ENCODE assay signal across 12 cellular contexts in the genomic region with DNA sequence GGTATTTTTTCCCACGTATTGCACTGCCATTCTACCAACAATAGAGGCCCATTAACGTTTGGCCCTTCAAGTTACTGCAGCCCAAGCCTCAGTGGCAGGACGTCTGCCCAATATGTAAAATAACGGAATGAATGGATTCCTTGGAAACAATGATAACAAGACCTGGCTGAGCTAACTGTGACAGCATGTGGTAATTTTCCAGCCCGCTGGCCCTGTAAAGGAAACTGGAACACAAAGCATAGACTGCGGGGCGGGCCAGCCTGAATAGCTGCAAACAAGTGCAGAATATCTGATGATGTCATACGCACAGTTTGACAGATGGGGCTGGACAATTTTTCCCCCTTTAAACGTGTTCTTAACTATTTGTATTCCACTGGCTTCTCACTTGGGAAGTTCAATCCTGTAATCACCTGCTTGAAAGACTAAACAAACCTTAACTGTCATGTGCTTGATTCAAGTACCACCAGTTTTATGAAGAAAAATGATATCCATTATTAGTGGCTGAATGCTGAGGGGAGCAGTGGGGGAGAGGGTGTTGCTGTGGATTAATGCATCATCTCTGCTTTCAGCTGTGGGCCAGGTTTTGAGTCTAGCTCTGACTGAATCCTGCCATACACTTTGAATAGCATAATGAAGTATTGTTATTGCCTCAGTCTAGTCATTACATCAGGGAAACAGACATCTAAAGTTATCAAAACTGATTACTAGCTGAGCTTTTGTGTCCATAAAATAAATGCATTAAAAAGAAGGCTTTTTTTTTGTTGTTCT.
DNase-seq lines count a peak whose midpoint lies in the region; ATAC-seq and TF ChIP-seq lines count a peak whose summit lies in the region.
"Had no signal": no experiment of that assay in that cellular context is flagged by ENCODE, and none has a peak within 500 bp of the region (broad histone marks: within the 10 kb centered on the region; RNA-seq: fewer than 3 reads in every experiment).

No MANE protein-coding gene starts in this region.

- no peak overlapping the region for H2AFZ ChIP-seq in neural progenitor cell (replicated peaks)

- no peaks in the 10 kb centered on the region for H3K9me3 ChIP-seq in HUES48 (ENCODE audit: control insufficient read depth, insufficient read depth, low read length)
- H3K9me3 ChIP-seq in neural progenitor cell (ENCODE audit: low read depth): no peaks in the 10 kb centered on the region
- H3K9me3 ChIP-seq: Peyer's patch, tibial artery had no signal

- no peak for TF ChIP-seq CTCF in neural progenitor cell (IDR thresholded peaks at IDR 0.05)

- H3K4me1 Mint-ChIP-seq in neural progenitor cell: peaks cover 59% of the 10 kb centered on the region
- H3K4me1 Mint-ChIP-seq in activated CD4-positive, alpha-beta memory T cell treated with anti-CD3 and anti-CD28 coated beads, Interleukin-2, amount 10 ng/mL, durations not matched to agents 7 days and 5 days: no peaks in the 10 kb centered on the region

- CTCF ChIA-PET in activated CD4-positive, alpha-beta memory T cell treated with anti-CD3 and anti-CD28 coated beads, Interleukin-2, amount 10 ng/mL, durations not matched to agents 7 days and 5 days (lab: Charles Lee): no interaction called here

- peak overlapping the region; percentile 81 for H3K27ac ChIP-seq in HUES48 (ENCODE audit: low read depth, low read length)
- H3K27ac ChIP-seq in neural progenitor cell: no peak overlapping the region
- H3K27ac ChIP-seq: Peyer's patch, tibial artery had no signal

- H3K27ac Mint-ChIP-seq in neural progenitor cell: peak overlapping the region; percentile 99
- H3K27ac Mint-ChIP-seq in activated CD4-positive, alpha-beta memory T cell treated with anti-CD3 and anti-CD28 coated beads, Interleukin-2, amount 10 ng/mL, durations not matched to agents 7 days and 5 days: no peak overlapping the region
- H3K27ac Mint-ChIP-seq: nephron progenitor cell had no signal

- H3K4me3 ChIP-seq in HUES48 (ENCODE audit: low read depth, low read length) (no peak overlapping the region), neural progenitor cell (no peak overlapping the region)
- H3K4me3 ChIP-seq: Peyer's patch, tibial artery had no signal

- no peaks in the 10 kb centered on the region for H3K36me3 ChIP-seq in HUES48 (ENCODE audit: control insufficient read depth, insufficient read depth, low read length)
- H3K36me3 ChIP-seq in neural progenitor cell: no peaks in the 10 kb centered on the region
- H3K36me3 ChIP-seq: Peyer's patch, tibial artery had no signal

- H3K4me2 ChIP-seq in neural progenitor cell: peak overlapping the region; percentile 72

- H3K79me2 ChIP-seq in neural progenitor cell (ENCODE audit: low read depth): no peaks in the 10 kb centered on the region

- H3K9ac ChIP-seq in HUES48 (ENCODE audit: low read depth, low read length) (no peak overlapping the region), neural progenitor cell (no peak overlapping the region)

- ATAC-seq in GM21786 (IDR thresholded peaks at IDR 0.05; ENCODE audit: unreplicated experiment) (no peak), HG03135 (IDR thresholded peaks at IDR 0.05; ENCODE audit: unreplicated experiment) (no peak)

- peaks cover 21% of the 10 kb centered on the region for H3K4me1 ChIP-seq in HUES48 (ENCODE audit: control insufficient read depth, insufficient read depth, low read length)
- peaks cover 39% of the 10 kb centered on the region for H3K4me1 ChIP-seq in neural progenitor cell
- H3K4me1 ChIP-seq: Peyer's patch, tibial artery had no signal

- no peaks in the 10 kb centered on the region for H3F3A ChIP-seq in neural progenitor cell (ENCODE audit: low read depth)

- H3K9me3 Mint-ChIP-seq in neural progenitor cell: no peaks in the 10 kb centered on the region
- H3K9me3 Mint-ChIP-seq in activated CD4-positive, alpha-beta memory T cell treated with anti-CD3 and anti-CD28 coated beads, Interleukin-2, amount 10 ng/mL, durations not matched to agents 7 days and 5 days: no peaks in the 10 kb centered on the region
- H3K9me3 Mint-ChIP-seq: nephron progenitor cell had no signal

- peak overlapping the region; percentile 65 for H3K4me3 Mint-ChIP-seq in neural progenitor cell
- no peak overlapping the region for H3K4me3 Mint-ChIP-seq in activated CD4-positive, alpha-beta memory T cell treated with anti-CD3 and anti-CD28 coated beads, Interleukin-2, amount 10 ng/mL, durations not matched to agents 7 days and 5 days
- H3K4me3 Mint-ChIP-seq: nephron progenitor cell had no signal

- POLR2A ChIA-PET in activated CD4-positive, alpha-beta memory T cell treated with anti-CD3 and anti-CD28 coated beads, Interleukin-2, amount 10 ng/mL, durations not matched to agents 7 days and 5 days (lab: Charles Lee): interaction anchor here (0.6 kb wide), 1 partner anchor 7 kb away, joined by 3 read pairs; no protein-coding TSS in a partner anchor

- no peaks in the 10 kb centered on the region for H3K36me3 Mint-ChIP-seq in neural progenitor cell
- no peaks in the 10 kb centered on the region for H3K36me3 Mint-ChIP-seq in activated CD4-positive, alpha-beta memory T cell treated with anti-CD3 and anti-CD28 coated beads, Interleukin-2, amount 10 ng/mL, durations not matched to agents 7 days and 5 days (ENCODE audit: low read depth)

- H3K27me3 ChIP-seq in HUES48 (ENCODE audit: control insufficient read depth, insufficient read depth, low read length): no peaks in the 10 kb centered on the region
- H3K27me3 ChIP-seq in neural progenitor cell: no peaks in the 10 kb centered on the region
- H3K27me3 ChIP-seq: Peyer's patch, tibial artery had no signal

- DNase-seq in NCI-H524 treated with DMSO at 0.1 percent for 48 hours (lab: John Stamatoyannopoulos, UW) (peak; percentile 62), globus pallidus (ENCODE audit: low spot score) (peak; percentile 97), neural progenitor cell (ENCODE audit: low spot score) (peak; percentile 95)
- DNase-seq in activated CD8-positive, alpha-beta memory T cell treated with anti-CD3 and anti-CD28 coated beads, Interleukin-2, amount 50 U/mL, for 48 hours: no peak
- no peak for DNase-seq in activated CD4-positive, alpha-beta memory T cell treated with anti-CD3 and anti-CD28 coated beads, Interleukin-2, amount 10 ng/mL, durations not matched to agents 7 days and 5 days
- DNase-seq: activated T-cell treated with anti-CD3 and anti-CD28 coated beads, Interleukin-2, amount 50 U/mL, for 1 hour; nephron progenitor cell; Peyer's patch had no signal

- peaks cover 3% of the 10 kb centered on the region for H3K27me3 Mint-ChIP-seq in neural progenitor cell (ENCODE audit: insufficient read depth, low read depth)
- no peaks in the 10 kb centered on the region for H3K27me3 Mint-ChIP-seq in activated CD4-positive, alpha-beta memory T cell treated with anti-CD3 and anti-CD28 coated beads, Interleukin-2, amount 10 ng/mL, durations not matched to agents 7 days and 5 days

- no peaks in the 10 kb centered on the region for H4K20me1 ChIP-seq in neural progenitor cell (ENCODE audit: low read depth)

Comparison
In these comparisons a context has a peak if more than half of its experiments do, and no peak if none do; other contexts are left out.
1. DNase-seq: peak in NCI-H524 treated with DMSO at 0.1 percent for 48 hours (single experiment), globus pallidus (single experiment) and neural progenitor cell (single experiment); none in activated CD8-positive, alpha-beta memory T cell treated with anti-CD3 and anti-CD28 coated beads, Interleukin-2, amount 50 U/mL, for 48 hours (single experiment) and activated CD4-positive, alpha-beta memory T cell treated with anti-CD3 and anti-CD28 coated beads, Interleukin-2, amount 10 ng/mL, durations not matched to agents 7 days and 5 days (single experiment).